Comparison of ENCODE assay signal across 14 cellular contexts in the genomic region with DNA sequence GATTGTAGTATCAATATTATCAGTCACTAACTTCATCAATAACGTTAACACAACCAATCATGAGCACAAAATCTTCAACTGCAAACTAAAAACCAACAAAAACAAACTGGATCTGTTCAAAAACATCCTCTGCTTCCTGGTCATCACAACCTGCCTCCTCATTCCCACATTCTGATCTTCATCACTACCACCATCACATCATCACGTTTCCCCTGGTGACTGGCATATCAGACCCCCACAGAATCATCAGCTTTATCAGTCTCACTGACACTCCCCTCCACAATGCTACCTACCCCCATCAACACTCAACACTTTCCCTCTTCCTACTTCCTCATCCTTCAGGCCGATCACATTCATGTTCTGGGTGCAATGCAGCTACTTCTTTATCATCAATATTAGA. TPM values are rescaled to one million over a fixed set of nuclear protein-coding genes. Genes with fewer than 3 reads are reported as not detected.
DNase-seq lines count a peak whose midpoint lies in the region; ATAC-seq and TF ChIP-seq lines count a peak whose summit lies in the region.
"Had no signal": no experiment of that assay in that cellular context is flagged by ENCODE, and none has a peak within 500 bp of the region (broad histone marks: within the 10 kb centered on the region; RNA-seq: fewer than 3 reads in every experiment).

No MANE protein-coding gene starts in this region.

- H3K27ac Mint-ChIP-seq in activated naive CD4-positive, alpha-beta T cell treated with anti-CD3 and anti-CD28 coated beads, Interleukin-2, amount 10 ng/mL, durations not matched to agents 7 days and 5 days: peak overlapping the region; percentile 12
- H3K27ac Mint-ChIP-seq in activated B cell treated with CpG ODN at 0.5 μM for 24 hours: peak overlapping the region; percentile 51
- peak overlapping the region; percentile 80 for H3K27ac Mint-ChIP-seq in glutamatergic neuron (ENCODE audit: unreplicated experiment)
- H3K27ac Mint-ChIP-seq: T-helper 2 cell treated with Interferon-gamma antibody and Interleukin-4, amounts not matched to agents 5 μg/mL and 100 μg/mL, for 36 hours had no signal

- ATAC-seq in activated B cell treated with CpG ODN at 0.5 μM for 24 hours (ENCODE audit: low read depth) (peak; percentile 16), GM21529 (IDR thresholded peaks at IDR 0.05; ENCODE audit: unreplicated experiment) (no peak)

- 69 to 74% methylated on average over 2 to 3 of the region's 3 CpGs for WGBS in transverse colon (ENCODE audit: low coverage in 1 of 2), 2 donors

- H3K9me3 Mint-ChIP-seq in activated naive CD4-positive, alpha-beta T cell treated with anti-CD3 and anti-CD28 coated beads, Interleukin-2, amount 10 ng/mL, durations not matched to agents 7 days and 5 days: no peaks in the 10 kb centered on the region
- peaks cover 2% of the 10 kb centered on the region for H3K9me3 Mint-ChIP-seq in activated B cell treated with CpG ODN at 0.5 μM for 24 hours
- peaks cover 3% of the 10 kb centered on the region for H3K9me3 Mint-ChIP-seq in glutamatergic neuron (ENCODE audit: unreplicated experiment)
- H3K9me3 Mint-ChIP-seq: T-helper 2 cell treated with Interferon-gamma antibody and Interleukin-4, amounts not matched to agents 5 μg/mL and 100 μg/mL, for 36 hours had no signal

- intact Hi-C loops in activated B cell treated with CpG ODN at 0.5 μM for 24 hours (cut with micrococcal nuclease): loop anchor here (1.0 to 10.0 kb wide), 2 partner anchors 11 to 953 kb away; partner anchors contain the start of gene XPNPEP1
- intact Hi-C loops in transverse colon (cut with DNase I; ENCODE audit: low total_unique reads): no loop called here

- no peak for TF ChIP-seq EP300 in transverse colon (IDR thresholded peaks at IDR 0.05; ENCODE audit: low read depth)

- no peak overlapping the region for H3K4me3 ChIP-seq in transverse colon
- H3K4me3 ChIP-seq: lung had no signal

- TF ChIP-seq POLR2A in transverse colon (IDR thresholded peaks at IDR 0.05): no peak

- H3K4me3 Mint-ChIP-seq in activated naive CD4-positive, alpha-beta T cell treated with anti-CD3 and anti-CD28 coated beads, Interleukin-2, amount 10 ng/mL, durations not matched to agents 7 days and 5 days: no peak overlapping the region
- H3K4me3 Mint-ChIP-seq in activated B cell treated with CpG ODN at 0.5 μM for 24 hours: peak overlapping the region; percentile 26
- H3K4me3 Mint-ChIP-seq in glutamatergic neuron (ENCODE audit: unreplicated experiment): no peak overlapping the region
- H3K4me3 Mint-ChIP-seq: T-helper 2 cell treated with Interferon-gamma antibody and Interleukin-4, amounts not matched to agents 5 μg/mL and 100 μg/mL, for 36 hours had no signal

- no peak for DNase-seq in activated naive CD4-positive, alpha-beta T cell treated with anti-CD3 and anti-CD28 coated beads, Interleukin-2, amount 10 ng/mL, durations not matched to agents 7 days and 5 days
- DNase-seq in activated naive CD4-positive, alpha-beta T cell (lab: John Stamatoyannopoulos, UW): no peak
- DNase-seq in activated B cell treated with CpG ODN at 0.5 μM for 24 hours (no peak), glutamatergic neuron (no peak), transverse colon (no peak), HK-2 (ENCODE audit: unreplicated experiment) (no peak)
- DNase-seq in stimulated activated CD4-positive, alpha-beta T cell treated with anti-CD3 and anti-CD28 coated beads, Interleukin-2, amount 100 ng/mL, for 48 hours: no peak
- DNase-seq: DMS 273 treated with DMSO at 0.1 percent for 48 hours, NCI-H1092 treated with DMSO at 0.1 percent for 48 hours, NCI-H446, occipital lobe had no signal

- peaks cover 71% of the 10 kb centered on the region for H3K36me3 Mint-ChIP-seq in activated naive CD4-positive, alpha-beta T cell treated with anti-CD3 and anti-CD28 coated beads, Interleukin-2, amount 10 ng/mL, durations not matched to agents 7 days and 5 days
- H3K36me3 Mint-ChIP-seq in activated B cell treated with CpG ODN at 0.5 μM for 24 hours (ENCODE audit: low read depth) (peaks cover 34% of the 10 kb centered on the region), glutamatergic neuron (ENCODE audit: unreplicated experiment) (peaks cover 5% of the 10 kb centered on the region)

- H3K4me1 ChIP-seq in transverse colon: peaks cover 17 to 65% (median 39%) of the 10 kb centered on the region in 4 donors

- CTCF ChIA-PET in activated naive CD4-positive, alpha-beta T cell treated with anti-CD3 and anti-CD28 coated beads, Interleukin-2, amount 10 ng/mL, durations not matched to agents 7 days and 5 days (lab: Charles Lee): interaction anchor here (0.7 to 5.3 kb wide), 5 partner anchors 9 to 67 kb away, joined by 3 to 26 read pairs (median 3); no protein-coding TSS in a partner anchor
- CTCF ChIA-PET in activated B cell treated with CpG ODN at 0.5 μM for 24 hours (lab: Charles Lee): interaction anchor here (4.6 kb wide), 1 partner anchor 28 kb away, joined by 21 read pairs; no protein-coding TSS in a partner anchor

- no peaks in the 10 kb centered on the region for H3K27me3 Mint-ChIP-seq in activated naive CD4-positive, alpha-beta T cell treated with anti-CD3 and anti-CD28 coated beads, Interleukin-2, amount 10 ng/mL, durations not matched to agents 7 days and 5 days
- no peaks in the 10 kb centered on the region for H3K27me3 Mint-ChIP-seq in activated B cell treated with CpG ODN at 0.5 μM for 24 hours
- peaks cover 1% of the 10 kb centered on the region for H3K27me3 Mint-ChIP-seq in glutamatergic neuron (ENCODE audit: unreplicated experiment)

- TF ChIP-seq CTCF in activated B cell treated with CpG ODN at 0.5 μM for 24 hours (IDR thresholded peaks at IDR 0.05) (no peak), glutamatergic neuron (IDR thresholded peaks at IDR 0.05; ENCODE audit: partially characterized antibody, unreplicated experiment) (no peak), transverse colon (IDR thresholded peaks at IDR 0.05) (no peak)

- POLR2A ChIA-PET in activated B cell treated with CpG ODN at 0.5 μM for 24 hours (lab: Charles Lee): interaction anchor here (0.5 to 2.9 kb wide), 3 partner anchors 12 to 451 kb away, joined by 3 to 11 read pairs (median 4); partner anchors contain the start of genes ADD3 and XPNPEP1

- H3K4me1 Mint-ChIP-seq in activated naive CD4-positive, alpha-beta T cell treated with anti-CD3 and anti-CD28 coated beads, Interleukin-2, amount 10 ng/mL, durations not matched to agents 7 days and 5 days: peaks cover 77% of the 10 kb centered on the region
- H3K4me1 Mint-ChIP-seq in activated B cell treated with CpG ODN at 0.5 μM for 24 hours: peaks cover 61% of the 10 kb centered on the region
- peaks cover 17% of the 10 kb centered on the region for H3K4me1 Mint-ChIP-seq in glutamatergic neuron (ENCODE audit: low read depth, unreplicated experiment)

- no peaks in the 10 kb centered on the region for H3K36me3 ChIP-seq in transverse colon

- no peaks in the 10 kb centered on the region for H3K27me3 ChIP-seq in transverse colon

- in situ Hi-C loops in transverse colon (cut with MboI; ENCODE audit: low pct_ligation_motif_present in 1 of 4, low pct_unique_long_range_greater_than_20kb in 1 of 4, low sequenced_read_pairs in 3 of 4): no loop called here

- H3K9me3 ChIP-seq in transverse colon: no peaks in the 10 kb centered on the region

- H3K27ac ChIP-seq in transverse colon: peak overlapping the region; percentile 24 to 71 (median 50)

RNA-seq across cellular contexts. Expression of gene XPNPEP1, which starts 11.4 kb away (rescaled TPM):
- 53.5 and 70.6 TPM in 2 replicates for total RNA-seq in activated B cell treated with CpG ODN at 0.5 μM for 24 hours
- 51.4 TPM for total RNA-seq in glutamatergic neuron (ENCODE audit: unreplicated experiment)
- total RNA-seq in transverse colon: 100 to 1,000 TPM; 108 to 298 (median 127) TPM

Comparison
In these comparisons a context has a peak if more than half of its experiments do, and no peak if none do; other contexts are left out.
1. H3K27ac Mint-ChIP-seq: peak in every context shown above with its lines; median percentile 80 in glutamatergic neuron; 51 in activated B cell treated with CpG ODN at 0.5 μM for 24 hours; 12 in activated naive CD4-positive, alpha-beta T cell treated with anti-CD3 and anti-CD28 coated beads, Interleukin-2, amount 10 ng/mL, durations not matched to agents 7 days and 5 days.